ENCODE assay signal across 31 cellular contexts in genomic region chr4:86247906-86248305, GRCh38.
"Had no signal": no experiment of that assay in that cellular context is flagged by ENCODE, and none has a peak within 500 bp of the region (broad histone marks: within the 10 kb centered on the region; RNA-seq: fewer than 3 reads in every experiment).

No MANE protein-coding gene starts in this region.

- DNase-seq: hypothalamus; immature natural killer cell; kidney; left colon; left lung; lower lobe of right lung; mammary epithelial cell; mesenchymal stem cell; naive B cell; natural killer cell; nephron progenitor cell; occipital lobe; right lobe of liver; stimulated activated CD4-positive, alpha-beta T cell treated with anti-CD3 and anti-CD28 coated beads, Interleukin-1b, Interleukin-23, amount 100 ng/mL, for 48 hours; stimulated activated CD4-positive, alpha-beta T cell treated with anti-CD3 and anti-CD28 coated beads, Interleukin-2, amount 100 ng/mL, for 48 hours; stimulated activated CD4-positive, alpha-beta T cell treated with anti-CD3 and anti-CD28 coated beads, Interleukin-4, amount 100 ng/mL, for 4 hours; stimulated activated CD8-positive, alpha-beta memory T cell treated with anti-CD3 and anti-CD28 coated beads, Interleukin-4, amount 100 ng/mL, for 48 hours; stimulated activated naive CD4-positive, alpha-beta T cell treated with Interleukin-2 at 50 U/mL for 16 hours; stomach; tibial artery; uterus had no signal

- ATAC-seq: left colon; left lung; lower lobe of right lung; natural killer cell; right lobe of liver; stimulated activated memory B cell treated with anti-CD40 and anti-IgM and Interleukin-4, amounts not matched to agents 10 μg/mL and 1 μg/mL and 100 μg/mL, for 72 hours had no signal

- H3K4me3 Mint-ChIP-seq: immature natural killer cell; naive B cell; natural killer cell; nephron progenitor cell; neural progenitor cell; stimulated activated memory B cell treated with anti-CD40 and anti-IgM and Interleukin-4, amounts not matched to agents 10 μg/mL and 1 μg/mL and 100 μg/mL, for 72 hours; type B pancreatic cell had no signal

- H3K27me3 ChIP-seq: left lung, neural progenitor cell, neutrophil, right atrium auricular region, right lobe of liver, stomach, suprapubic skin, tibial artery, uterus had no signal

- H3K36me3 ChIP-seq: left lung, lower lobe of right lung, neutrophil, right atrium auricular region, right lobe of liver, stomach, suprapubic skin, thoracic aorta, tibial artery, uterus had no signal

- H3K4me1 ChIP-seq: left lung, lower lobe of right lung, neural progenitor cell, parathyroid adenoma, right atrium auricular region, right lobe of liver, stomach, suprapubic skin, tibial artery, uterus had no signal

- H3K36me3 Mint-ChIP-seq: immature natural killer cell; naive B cell; natural killer cell; stimulated activated memory B cell treated with anti-CD40 and anti-IgM and Interleukin-4, amounts not matched to agents 10 μg/mL and 1 μg/mL and 100 μg/mL, for 72 hours; type B pancreatic cell had no signal

- H3K4me3 ChIP-seq: left lung, lower lobe of right lung, neural progenitor cell, right atrium auricular region, right lobe of liver, smooth muscle cell, stomach, suprapubic skin, thoracic aorta, tibial artery, uterus had no signal

- H3K4me1 Mint-ChIP-seq: immature natural killer cell; naive B cell; natural killer cell; neural progenitor cell; stimulated activated memory B cell treated with anti-CD40 and anti-IgM and Interleukin-4, amounts not matched to agents 10 μg/mL and 1 μg/mL and 100 μg/mL, for 72 hours had no signal

- H3K9me3 ChIP-seq: lower lobe of right lung, neutrophil, right atrium auricular region, right lobe of liver, stomach, suprapubic skin, thoracic aorta, tibial artery, uterus had no signal

- H3K9me3 Mint-ChIP-seq: nephron progenitor cell; stimulated activated memory B cell treated with anti-CD40 and anti-IgM and Interleukin-4, amounts not matched to agents 10 μg/mL and 1 μg/mL and 100 μg/mL, for 72 hours; type B pancreatic cell had no signal

- H3K27ac ChIP-seq: left lung, lower lobe of right lung, neural progenitor cell, neutrophil, parathyroid adenoma, right atrium auricular region, right lobe of liver, stomach, suprapubic skin, thoracic aorta, tibial artery, uterus had no signal

- H3K27me3 Mint-ChIP-seq: naive B cell; progenitor cell of endocrine pancreas; stimulated activated memory B cell treated with anti-CD40 and anti-IgM and Interleukin-4, amounts not matched to agents 10 μg/mL and 1 μg/mL and 100 μg/mL, for 72 hours; type B pancreatic cell had no signal

- H3K27ac Mint-ChIP-seq: immature natural killer cell; naive B cell; natural killer cell; neural progenitor cell; progenitor cell of endocrine pancreas; stimulated activated memory B cell treated with anti-CD40 and anti-IgM and Interleukin-4, amounts not matched to agents 10 μg/mL and 1 μg/mL and 100 μg/mL, for 72 hours; type B pancreatic cell had no signal
